In the genomic region with DNA sequence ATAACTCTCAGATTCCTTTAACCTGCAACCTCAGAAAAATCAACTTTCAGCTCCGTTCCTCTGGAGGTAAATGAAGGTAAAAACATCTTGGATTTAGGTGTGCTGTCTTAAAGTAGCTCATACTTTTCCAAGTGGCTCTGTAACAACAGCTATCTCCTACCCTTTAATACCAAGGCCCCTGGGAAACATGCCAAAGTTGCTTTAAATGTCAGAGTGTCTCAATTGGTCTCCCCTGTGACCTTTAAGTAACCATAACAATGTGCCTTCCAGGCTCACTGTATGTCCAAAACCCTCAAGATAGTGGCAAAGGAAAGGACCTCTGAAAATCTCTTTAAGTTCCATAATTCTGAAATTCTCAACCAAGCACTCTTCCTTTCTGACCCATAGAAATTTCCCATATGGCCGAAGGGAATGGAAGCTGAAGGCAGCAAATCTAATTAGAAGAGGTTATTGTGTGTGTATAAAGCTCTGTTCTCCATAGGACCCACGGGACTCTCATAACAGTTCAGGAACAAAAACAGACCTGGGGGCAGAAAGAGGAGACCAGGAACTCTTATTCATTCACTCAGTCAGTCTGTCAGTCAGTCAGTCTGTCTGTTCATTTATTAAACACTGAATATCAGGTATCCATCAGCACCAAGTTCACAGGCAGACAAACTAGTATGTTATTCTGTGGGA, we compare ENCODE assay signal across 16 cellular contexts. TPM values are rescaled to one million over a fixed set of nuclear protein-coding genes. Genes with fewer than 3 reads are reported as not detected.
A peak's percentile ranks its signal among the peaks of the same experiment; 100 is the strongest.
DNase-seq lines count a peak whose midpoint lies in the region; ATAC-seq and TF ChIP-seq lines count a peak whose summit lies in the region.
"Had no signal": no experiment of that assay in that cellular context is flagged by ENCODE, and none has a peak within 500 bp of the region (broad histone marks: within the 10 kb centered on the region; RNA-seq: fewer than 3 reads in every experiment).

No MANE protein-coding gene starts in this region.

- peaks cover 21% of the 10 kb centered on the region for H3K4me1 Mint-ChIP-seq in type B pancreatic cell (ENCODE audit: unreplicated experiment)
- no peaks in the 10 kb centered on the region for H3K4me1 Mint-ChIP-seq in activated CD8-positive, alpha-beta T cell treated with anti-CD3 and anti-CD28 coated beads, Interleukin-2, amount 10 ng/mL, durations not matched to agents 7 days and 5 days (ENCODE audit: low read depth)
- no peaks in the 10 kb centered on the region for H3K4me1 Mint-ChIP-seq in stimulated activated effector memory CD8-positive, alpha-beta T cell treated with anti-CD3 and anti-CD28 coated beads, Interleukin-12 subunit alpha, Interleukin-12 subunit beta, amount 100 ng/mL, for 72 hours
- H3K4me1 Mint-ChIP-seq: CD4-positive, alpha-beta memory T cell had no signal

- H3K27me3 Mint-ChIP-seq in type B pancreatic cell, result no peaks in the 10 kb centered on the region
- no peaks in the 10 kb centered on the region for H3K27me3 Mint-ChIP-seq in activated CD8-positive, alpha-beta T cell treated with anti-CD3 and anti-CD28 coated beads, Interleukin-2, amount 10 ng/mL, durations not matched to agents 7 days and 5 days (ENCODE audit: low read depth)

- H3K36me3 Mint-ChIP-seq in type B pancreatic cell, result no peaks in the 10 kb centered on the region
- no peaks in the 10 kb centered on the region for H3K36me3 Mint-ChIP-seq in activated CD8-positive, alpha-beta T cell treated with anti-CD3 and anti-CD28 coated beads, Interleukin-2, amount 10 ng/mL, durations not matched to agents 7 days and 5 days (ENCODE audit: low read depth)
- H3K36me3 Mint-ChIP-seq in stimulated activated effector memory CD8-positive, alpha-beta T cell treated with anti-CD3 and anti-CD28 coated beads, Interleukin-12 subunit alpha, Interleukin-12 subunit beta, amount 100 ng/mL, for 72 hours, result no peaks in the 10 kb centered on the region
- H3K36me3 Mint-ChIP-seq: CD4-positive, alpha-beta memory T cell had no signal

- H3K4me3 Mint-ChIP-seq in type B pancreatic cell, result peak overlapping the region; percentile 3
- no peak overlapping the region for H3K4me3 Mint-ChIP-seq in activated CD8-positive, alpha-beta T cell treated with anti-CD3 and anti-CD28 coated beads, Interleukin-2, amount 10 ng/mL, durations not matched to agents 7 days and 5 days
- H3K4me3 Mint-ChIP-seq in stimulated activated effector memory CD8-positive, alpha-beta T cell treated with anti-CD3 and anti-CD28 coated beads, Interleukin-12 subunit alpha, Interleukin-12 subunit beta, amount 100 ng/mL, for 72 hours, result no peak overlapping the region
- H3K4me3 Mint-ChIP-seq: CD4-positive, alpha-beta memory T cell; H9 had no signal

- POLR2A ChIA-PET in activated CD8-positive, alpha-beta T cell treated with anti-CD3 and anti-CD28 coated beads, Interleukin-2, amount 10 ng/mL, durations not matched to agents 7 days and 5 days (lab: Charles Lee), result no interaction called here

- CTCF ChIA-PET in activated CD8-positive, alpha-beta T cell treated with anti-CD3 and anti-CD28 coated beads, Interleukin-2, amount 10 ng/mL, durations not matched to agents 7 days and 5 days (lab: Charles Lee), result no interaction called here

- no peak for DNase-seq in Right ventricle myocardium superior
- DNase-seq in left cardiac atrium, result no peak
- DNase-seq in NCI-H460 (ENCODE audit: extremely low read depth, low read depth), result peak; percentile 4
- DNase-seq in foreskin melanocyte, result peak; percentile 79
- DNase-seq in type B pancreatic cell (ENCODE audit: extremely low spot score, unreplicated experiment), result no peak
- DNase-seq in dermis blood vessel endothelial cell, result no peak
- no peak for DNase-seq in activated CD8-positive, alpha-beta T cell treated with anti-CD3 and anti-CD28 coated beads, Interleukin-2, amount 10 ng/mL, durations not matched to agents 7 days and 5 days
- no peak for DNase-seq in stimulated activated effector memory CD8-positive, alpha-beta T cell treated with anti-CD3 and anti-CD28 coated beads, Interleukin-12 subunit alpha, Interleukin-12 subunit beta, amount 100 ng/mL, for 72 hours (ENCODE audit: low spot score in 2 of 2)
- DNase-seq: CD4-positive, alpha-beta memory T cell; H9; NCI-H1417 treated with DMSO at 0.1 percent for 48 hours; NCI-H187 treated with DMSO at 0.1 percent for 48 hours; NCI-H69; PC-3 had no signal

- no peak overlapping the region for H3K27ac Mint-ChIP-seq in type B pancreatic cell
- H3K27ac Mint-ChIP-seq in activated CD8-positive, alpha-beta T cell treated with anti-CD3 and anti-CD28 coated beads, Interleukin-2, amount 10 ng/mL, durations not matched to agents 7 days and 5 days, result no peak overlapping the region
- H3K27ac Mint-ChIP-seq in stimulated activated effector memory CD8-positive, alpha-beta T cell treated with anti-CD3 and anti-CD28 coated beads, Interleukin-12 subunit alpha, Interleukin-12 subunit beta, amount 100 ng/mL, for 72 hours, result no peak overlapping the region
- H3K27ac Mint-ChIP-seq: CD4-positive, alpha-beta memory T cell had no signal

- TF ChIP-seq CTCF in type B pancreatic cell (conservative IDR thresholded peaks at IDR 0.05), result no peak

- intact Hi-C loops in Right ventricle myocardium superior (cut with DNase I), result no loop called here
- intact Hi-C loops in left cardiac atrium (cut with DNase I), result no loop called here

- no peaks in the 10 kb centered on the region for H3K9me3 Mint-ChIP-seq in type B pancreatic cell
- H3K9me3 Mint-ChIP-seq in activated CD8-positive, alpha-beta T cell treated with anti-CD3 and anti-CD28 coated beads, Interleukin-2, amount 10 ng/mL, durations not matched to agents 7 days and 5 days (ENCODE audit: insufficient read depth), result no peaks in the 10 kb centered on the region
- H3K9me3 Mint-ChIP-seq in stimulated activated effector memory CD8-positive, alpha-beta T cell treated with anti-CD3 and anti-CD28 coated beads, Interleukin-12 subunit alpha, Interleukin-12 subunit beta, amount 100 ng/mL, for 72 hours, result peaks cover 7% of the 10 kb centered on the region
- H3K9me3 Mint-ChIP-seq: H9 had no signal

- ATAC-seq in Right ventricle myocardium superior (ENCODE audit: poor library complexity) (peak; percentile 70), left cardiac atrium (no peak)
- ATAC-seq in activated CD8-positive, alpha-beta T cell treated with anti-CD3 and anti-CD28 coated beads, Interleukin-2, amount 10 ng/mL, durations not matched to agents 7 days and 5 days, result no peak
- no peak for ATAC-seq in stimulated activated effector memory CD8-positive, alpha-beta T cell treated with anti-CD3 and anti-CD28 coated beads, Interleukin-12 subunit alpha, Interleukin-12 subunit beta, amount 100 ng/mL, for 72 hours
- ATAC-seq: A549, PC-3 had no signal

RNA-seq across cellular contexts. Expression of gene ASTN1, which starts 19.3 kb away (rescaled TPM):
- total RNA-seq in Right ventricle myocardium superior (0.32 TPM), left cardiac atrium (under 1 TPM; 0.79 to 0.94 TPM), type B pancreatic cell (ENCODE audit: low replicate concordance) (1.8 and 24.9 TPM in 2 replicates), dermis blood vessel endothelial cell (not detected in 2 replicates)
- 0.47 and 0.55 TPM in 2 replicates for total RNA-seq in NCI-H460 (2014; rRNA removed; shearing (Covaris generic))
- polyA plus RNA-seq in NCI-H460 (2014; cell fraction: nucleus; rRNA removed), result 0.35 and 0.92 TPM in 2 replicates
- not detected for total RNA-seq in activated CD8-positive, alpha-beta T cell treated with anti-CD3 and anti-CD28 coated beads, Interleukin-2, amount 10 ng/mL, durations not matched to agents 7 days and 5 days
- total RNA-seq: CD4-positive, alpha-beta memory T cell; PC-3 had no signal
- polyA plus RNA-seq: A549; CD4-positive, alpha-beta memory T cell had no signal

RNA-seq across cellular contexts. Expression of gene BRINP2, which starts 25.5 kb away (rescaled TPM):
- 0.65 TPM for total RNA-seq in Right ventricle myocardium superior
- total RNA-seq in left cardiac atrium, result 1 to 10 TPM in 1 of 2 donors, under 1 TPM in 1; 0.24 to 1.4 TPM
- 0.92 and 1.2 TPM in 2 replicates for total RNA-seq in NCI-H460 (2014; rRNA removed; shearing (Covaris generic))
- polyA plus RNA-seq in NCI-H460 (2014; cell fraction: nucleus; rRNA removed), result 1.5 and 1.7 TPM in 2 replicates
- 22.7 and 23.7 TPM in 2 replicates for total RNA-seq in type B pancreatic cell (ENCODE audit: low replicate concordance)
- not detected in 2 replicates for total RNA-seq in dermis blood vessel endothelial cell
- not detected for total RNA-seq in activated CD8-positive, alpha-beta T cell treated with anti-CD3 and anti-CD28 coated beads, Interleukin-2, amount 10 ng/mL, durations not matched to agents 7 days and 5 days
- total RNA-seq: CD4-positive, alpha-beta memory T cell; H9; SJSA1 had no signal
- polyA plus RNA-seq: CD4-positive, alpha-beta memory T cell had no signal

Comparison
In these comparisons a context has a peak if more than half of its experiments do, and no peak if none do; other contexts are left out.
1. DNase-seq: peak in NCI-H460 (single experiment) and foreskin melanocyte (single experiment); none in Right ventricle myocardium superior (single experiment), left cardiac atrium (single experiment), type B pancreatic cell (single experiment), dermis blood vessel endothelial cell (single experiment), activated CD8-positive, alpha-beta T cell treated with anti-CD3 and anti-CD28 coated beads, Interleukin-2, amount 10 ng/mL, durations not matched to agents 7 days and 5 days (single experiment) and stimulated activated effector memory CD8-positive, alpha-beta T cell treated with anti-CD3 and anti-CD28 coated beads, Interleukin-12 subunit alpha, Interleukin-12 subunit beta, amount 100 ng/mL, for 72 hours (0 of 2).